Comparison of ENCODE assay signal across 24 cellular contexts in the genomic region with DNA sequence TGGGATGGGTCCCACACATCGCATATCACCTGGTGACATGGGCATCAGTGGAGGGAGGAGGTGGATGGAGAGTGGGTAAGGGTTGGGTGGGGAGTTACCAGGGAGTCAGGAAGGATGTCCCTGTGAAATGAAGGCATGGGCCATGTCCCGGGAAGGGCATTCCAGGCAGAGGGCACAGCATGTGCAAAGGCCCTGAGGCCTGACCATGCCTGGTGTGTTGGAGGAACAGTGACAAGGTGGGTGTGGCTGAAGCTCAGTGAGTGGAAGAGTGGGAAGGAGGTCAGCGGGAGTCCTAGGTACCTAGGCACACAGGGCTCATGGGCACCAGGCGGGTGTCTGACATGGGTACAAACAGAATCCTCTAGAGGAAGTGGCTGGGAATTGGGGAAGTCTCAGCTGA.
"Had no signal": no experiment of that assay in that cellular context is flagged by ENCODE, and none has a peak within 500 bp of the region (broad histone marks: within the 10 kb centered on the region; RNA-seq: fewer than 3 reads in every experiment).

No MANE protein-coding gene starts in this region.

- H3K27me3 ChIP-seq: Peyer's patch had no signal

- FAIRE-seq: astrocyte, TTC549 had no signal

- H3K27ac ChIP-seq: Peyer's patch had no signal

- H3K4me3 ChIP-seq: Peyer's patch had no signal

- H3K9me3 ChIP-seq: Peyer's patch had no signal

- H3K36me3 ChIP-seq: Peyer's patch had no signal

- DNase-seq: activated CD4-positive, alpha-beta memory T cell treated with anti-CD3 and anti-CD28 coated beads, Interleukin-2, amount 10 ng/mL, durations not matched to agents 7 days and 5 days; activated CD4-positive, alpha-beta T cell treated with anti-CD3 and anti-CD28 coated beads for 36 hours; activated CD4-positive, alpha-beta T cell treated with anti-CD3 and anti-CD28 coated beads, Interleukin-2, amount 50 U/mL, for 1 hour; activated gamma-delta T cell; activated naive CD4-positive, alpha-beta T cell treated with anti-CD3 and anti-CD28 coated beads for 36 hours; activated T-cell treated with anti-CD3 and anti-CD28 coated beads for 4 hours; activated T-cell treated with anti-CD3 and anti-CD28 coated beads, Interleukin-2, amount 50 U/mL, for 48 hours; amygdala; NCI-H1092; NCI-H1417; NCI-H1930; NCI-H2171; NCI-H2227 treated with DMSO at 0.1 percent for 48 hours; NCI-H446 treated with DMSO at 0.1 percent for 48 hours; NCI-H526 treated with DMSO at 0.1 percent for 48 hours; NCI-H82; OCI-M1; Peyer's patch; SIG-M5; T-helper 17 cell; T-helper 9 cell had no signal

- ATAC-seq: activated CD4-positive, alpha-beta T cell treated with anti-CD3 and anti-CD28 coated beads for 36 hours; activated T-helper 17 cell treated with anti-CD3 and anti-CD28 coated beads, Interleukin-2, amount 50 U/mL, for 72 hours; T-helper 17 cell had no signal
